Comparison of ENCODE assay signal across 22 cellular contexts in the genomic region with DNA sequence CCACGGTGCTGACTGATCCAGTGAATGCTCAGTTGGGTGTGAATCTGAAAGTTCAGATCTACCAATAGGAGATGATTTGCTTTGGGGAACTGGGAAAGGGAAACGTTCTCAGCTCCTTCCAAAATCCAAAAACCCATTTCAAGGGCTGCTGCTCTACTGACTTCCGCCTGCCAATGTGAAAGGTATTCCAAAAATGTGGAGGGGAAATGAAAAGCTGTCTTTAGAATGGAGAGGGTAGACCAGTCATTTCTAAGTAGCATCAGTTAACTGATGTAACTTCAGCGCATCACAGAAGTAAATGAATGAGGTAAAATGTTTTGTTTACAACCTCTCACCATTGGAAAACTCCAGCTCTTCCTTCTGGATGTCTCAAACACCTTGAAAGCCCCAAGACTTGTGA. TPM values are rescaled to one million over a fixed set of nuclear protein-coding genes. Genes with fewer than 3 reads are reported as not detected.
"Had no signal": no experiment of that assay in that cellular context is flagged by ENCODE, and none has a peak within 500 bp of the region (broad histone marks: within the 10 kb centered on the region; RNA-seq: fewer than 3 reads in every experiment).

No MANE protein-coding gene starts in this region.

- FAIRE-seq: islet of Langerhans had no signal

- H3K4me1 ChIP-seq: psoas muscle had no signal

- H3K27ac ChIP-seq: coronary artery, neutrophil, psoas muscle, skin epidermis, stomach, thoracic aorta had no signal

- H3K36me3 ChIP-seq: neutrophil, stomach, thoracic aorta had no signal

- H3K4me3 ChIP-seq: coronary artery, psoas muscle, skin epidermis, stomach, thoracic aorta had no signal

- ATAC-seq: naive thymus-derived CD4-positive, alpha-beta T cell; psoas muscle; sciatic nerve had no signal

- H3K9me3 ChIP-seq: neutrophil, psoas muscle, thoracic aorta had no signal

- DNase-seq: effector CD4-positive, alpha-beta T cell; endodermal cell; foreskin melanocyte; head of caudate nucleus; hippocampal formation; kidney glomerular epithelial cell; naive thymus-derived CD4-positive, alpha-beta T cell; nephron progenitor cell; psoas muscle; retina; stimulated activated naive CD4-positive, alpha-beta T cell; stomach; substantia nigra; trophoblast cell had no signal

RNA-seq across cellular contexts. Expression of gene EYA2, which starts 19.6 kb away (rescaled TPM):
- total RNA-seq: dermis microvascular lymphatic vessel endothelial cell, lung microvascular endothelial cell had no signal
- polyA plus RNA-seq: naive thymus-derived CD4-positive, alpha-beta T cell had no signal
